Comparison of ENCODE assay signal across 24 cellular contexts in genomic region chr4:152609460-152609859, GRCh38.
"Had no signal": no experiment of that assay in that cellular context is flagged by ENCODE, and none has a peak within 500 bp of the region (broad histone marks: within the 10 kb centered on the region; RNA-seq: fewer than 3 reads in every experiment).

No MANE protein-coding gene starts in this region.

- H3K4me3 ChIP-seq: breast epithelium, MG63 had no signal

- H3K36me3 ChIP-seq: breast epithelium, MG63 had no signal

- DNase-seq: activated B cell treated with CpG ODN at 0.5 μM for 24 hours; activated CD4-positive, alpha-beta T cell treated with anti-CD3 and anti-CD28 coated beads for 1 hour; activated CD4-positive, alpha-beta T cell treated with anti-CD3 and anti-CD28 coated beads, Interleukin-2, amount 10 ng/mL, durations not matched to agents 24 days and 14 days; activated CD4-positive, alpha-beta T cell treated with anti-CD3 and anti-CD28 coated beads, Interleukin-2, amount 50 U/mL, for 48 hours; activated CD8-positive, alpha-beta memory T cell treated with anti-CD3 and anti-CD28 coated beads, Interleukin-2, amount 10 ng/mL, durations not matched to agents 7 days and 5 days; activated effector memory CD4-positive, alpha-beta T cell treated with Interleukin-2 at 50 U/mL for 16 hours; activated naive CD4-positive, alpha-beta T cell; activated T-cell treated with anti-CD3 and anti-CD28 coated beads, Interleukin-2, amount 50 U/mL, for 24 hours; aorta; caudate nucleus; MG63; NCI-H1105; NCI-H1436; NCI-H187; NCI-H2081; NCI-H446; NCI-H524; PC-3; SHP77 treated with DMSO at 0.1 percent for 48 hours; T-cell; T-helper 2 cell; T1000 had no signal

- H3K4me1 ChIP-seq: breast epithelium had no signal

- H3K9me3 ChIP-seq: breast epithelium, MG63 had no signal

- H3K27ac ChIP-seq: breast epithelium had no signal

- FAIRE-seq: RCC 7860 had no signal

- H3K27me3 ChIP-seq: breast epithelium, MG63 had no signal
